21 cellular contexts compared by ENCODE assay signal in the genomic region with DNA sequence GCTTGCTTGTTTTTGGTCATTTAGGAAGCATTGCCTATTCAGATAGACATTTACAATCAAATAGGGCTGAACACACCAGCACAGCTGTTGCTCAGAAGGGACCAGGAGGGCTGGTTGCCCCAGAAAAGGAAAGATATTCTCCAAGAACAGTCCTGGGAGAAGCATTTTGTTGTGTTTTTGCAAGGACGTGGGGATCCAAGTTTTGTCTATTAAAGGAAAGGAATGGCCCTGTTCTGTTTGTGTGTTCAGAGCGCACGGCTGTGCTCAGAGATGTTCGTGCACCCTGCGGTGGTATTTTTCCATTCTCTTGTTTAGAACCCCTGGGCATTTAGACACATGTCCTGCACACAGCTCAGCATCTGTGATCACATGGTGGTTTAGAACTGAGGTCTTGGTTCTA.
"Had no signal": no experiment of that assay in that cellular context is flagged by ENCODE, and none has a peak within 500 bp of the region (broad histone marks: within the 10 kb centered on the region; RNA-seq: fewer than 3 reads in every experiment).

No MANE protein-coding gene starts in this region.

- H3K79me2 ChIP-seq: hepatocyte had no signal

- H2AFZ ChIP-seq: hepatocyte had no signal

- ATAC-seq: left lobe of liver; naive thymus-derived CD4-positive, alpha-beta T cell; natural killer cell treated with Interleukin-12 subunit alpha and Interleukin-12 subunit beta and Interleukin-15 and Interleukin-18, amount 100 ng/mL, for 72 hours; stimulated activated memory B cell treated with anti-CD40 and anti-IgM and Interleukin-4, amounts not matched to agents 10 μg/mL and 1 μg/mL and 100 μg/mL, for 72 hours; stimulated activated naive CD8-positive, alpha-beta T cell treated with anti-CD3 and anti-CD28 coated beads, Interleukin-15, amount 100 ng/mL, for 72 hours had no signal

- H3K4me3 ChIP-seq: heart right ventricle, hepatocyte, lung, ovary, smooth muscle cell, tibial nerve, uterus had no signal

- DNase-seq: heart right ventricle; islet precursor cell; mesendoderm; naive thymus-derived CD4-positive, alpha-beta T cell; ovary; right cardiac atrium; stimulated activated CD4-positive, alpha-beta T cell treated with anti-CD3 and anti-CD28 coated beads, Interleukin-1b, Interleukin-23, amount 100 ng/mL, for 48 hours; stimulated activated CD4-positive, alpha-beta T cell treated with anti-CD3 and anti-CD28 coated beads, Interleukin-2, amount 100 ng/mL, for 48 hours; stimulated activated CD4-positive, alpha-beta T cell treated with anti-CD3 and anti-CD28 coated beads, Interleukin-4, amount 100 ng/mL, for 4 hours; stimulated activated CD8-positive, alpha-beta memory T cell treated with anti-CD3 and anti-CD28 coated beads, Interleukin-4, amount 100 ng/mL, for 48 hours; stimulated activated naive CD4-positive, alpha-beta T cell treated with Interleukin-2 at 50 U/mL for 16 hours; stimulated activated naive CD8-positive, alpha-beta T cell treated with anti-CD3 and anti-CD28 coated beads, Interleukin-15, amount 100 ng/mL, for 72 hours; substantia nigra; uterus had no signal

- H3K36me3 ChIP-seq: heart right ventricle, ovary, tibial nerve, uterus had no signal

- H3K4me2 ChIP-seq: hepatocyte, smooth muscle cell had no signal

- H3K27ac ChIP-seq: hepatocyte, ovary, tibial nerve, uterus had no signal

- H3K27me3 ChIP-seq: hepatocyte, ovary, tibial nerve, uterus had no signal

- H3K4me1 ChIP-seq: uterus had no signal

- H3K9me3 ChIP-seq: heart right ventricle, ovary, tibial nerve, uterus had no signal
